13 cellular contexts compared by ENCODE assay signal in genomic region chr10:4240641-4241197, GRCh38.
A peak's percentile ranks its signal among the peaks of the same experiment; 100 is the strongest.
DNase-seq lines count a peak whose midpoint lies in the region; ATAC-seq and TF ChIP-seq lines count a peak whose summit lies in the region.
"Had no signal": no experiment of that assay in that cellular context is flagged by ENCODE, and none has a peak within 500 bp of the region (broad histone marks: within the 10 kb centered on the region; RNA-seq: fewer than 3 reads in every experiment).

No MANE protein-coding gene starts in this region.

- POLR2A ChIA-PET in AG04450 (lab: Yijun Ruan, JAX), result no interaction called here

- H3K27ac ChIP-seq in AG04450 (ENCODE audit: low read depth, low read length) (peak overlapping the region; percentile 50), SJCRH30 (peak overlapping the region; percentile 67), esophagus squamous epithelium (peak overlapping the region in 3 of 4 donors; percentile 76 to 89 (median 86)), neural progenitor cell (no peak overlapping the region)
- H3K27ac ChIP-seq: BLaER1 treated with 17β-estradiol and CSF1 and Interleukin-3, amounts not matched to agents 10 nM and 100 nM had no signal

- ATAC-seq in GM18861 (IDR thresholded peaks at IDR 0.05; ENCODE audit: unreplicated experiment) (no peak), HG03108 (IDR thresholded peaks at IDR 0.05; ENCODE audit: unreplicated experiment) (no peak)
- ATAC-seq: GM12878, PC-3 had no signal

- 75 to 82% methylated on average over 6 of the region's 6 CpGs for WGBS in esophagus squamous epithelium, 2 donors

- H3K9me3 Mint-ChIP-seq in neural progenitor cell, result peaks cover 30% of the 10 kb centered on the region

- H3K4me3 ChIP-seq in AG04450 (ENCODE audit: low read depth, low read length) (no peak overlapping the region), SJCRH30 (no peak overlapping the region), esophagus squamous epithelium (peak overlapping the region in 1 of 4 donors; percentile 56), neural progenitor cell (no peak overlapping the region)
- H3K4me3 ChIP-seq: BLaER1 treated with 17β-estradiol and CSF1 and Interleukin-3, amounts not matched to agents 10 nM and 100 nM; GM12878 had no signal

- H3K9me3 ChIP-seq in AG04450 (ENCODE audit: control insufficient read depth, insufficient read depth, low read length), result no peaks in the 10 kb centered on the region; the same call in 1 of the 2 replicates
- H3K9me3 ChIP-seq in SJCRH30 (replicated peaks), result no peaks in the 10 kb centered on the region
- H3K9me3 ChIP-seq in esophagus squamous epithelium, result peaks cover 0 to 4% (median 0%) of the 10 kb centered on the region in 3 donors
- no peaks in the 10 kb centered on the region for H3K9me3 ChIP-seq in neural progenitor cell (ENCODE audit: low read depth)

- H3K4me3 Mint-ChIP-seq in neural progenitor cell, result peak overlapping the region; percentile 14
- H3K4me3 Mint-ChIP-seq: activated naive CD8-positive, alpha-beta T cell treated with anti-CD3 and anti-CD28 coated beads, Interleukin-2, amount 10 ng/mL, durations not matched to agents 7 days and 5 days had no signal

- TF ChIP-seq CTCF in AG04450 (IDR thresholded peaks at IDR 0.05; ENCODE audit: low read depth, low read length) (no peak), esophagus squamous epithelium (IDR thresholded peaks at IDR 0.05) (no peak), neural progenitor cell (IDR thresholded peaks at IDR 0.05) (no peak)

- H3K4me1 Mint-ChIP-seq in neural progenitor cell, result peaks cover 37% of the 10 kb centered on the region

- DNase-seq in AG04450 (ENCODE audit: low read depth, low spot score) (peak; percentile 68), SJCRH30 (peak in 1 of 2 experiments; percentile 7), esophagus squamous epithelium (lab: John Stamatoyannopoulos, UW) (no peak), neural progenitor cell (ENCODE audit: low spot score) (no peak), occipital lobe (lab: John Stamatoyannopoulos, UW) (no peak)
- DNase-seq in activated CD4-positive, alpha-beta T cell treated with anti-CD3 and anti-CD28 coated beads for 1 hour, result no peak
- DNase-seq: activated naive CD8-positive, alpha-beta T cell treated with anti-CD3 and anti-CD28 coated beads, Interleukin-2, amount 10 ng/mL, durations not matched to agents 7 days and 5 days; NCI-H1105; PC-3 had no signal

- peak overlapping the region; percentile 4 for H2AFZ ChIP-seq in neural progenitor cell (replicated peaks)

- no peak for TF ChIP-seq POLR2A in esophagus squamous epithelium (IDR thresholded peaks at IDR 0.05)

- no peaks in the 10 kb centered on the region for H3K27me3 ChIP-seq in AG04450 (ENCODE audit: control insufficient read depth, insufficient read depth, low read length)
- H3K27me3 ChIP-seq in SJCRH30, result no peaks in the 10 kb centered on the region
- H3K27me3 ChIP-seq in esophagus squamous epithelium, result no peaks in the 10 kb centered on the region
- H3K27me3 ChIP-seq in neural progenitor cell, result no peaks in the 10 kb centered on the region
- H3K27me3 ChIP-seq: BLaER1 treated with 17β-estradiol and CSF1 and Interleukin-3, amounts not matched to agents 10 nM and 100 nM had no signal

- H3K27me3 Mint-ChIP-seq in neural progenitor cell (ENCODE audit: insufficient read depth, low read depth), result peaks cover 7% of the 10 kb centered on the region
- H3K27me3 Mint-ChIP-seq: activated naive CD8-positive, alpha-beta T cell treated with anti-CD3 and anti-CD28 coated beads, Interleukin-2, amount 10 ng/mL, durations not matched to agents 7 days and 5 days had no signal

- H3K9ac ChIP-seq in neural progenitor cell, result no peak overlapping the region
- H3K9ac ChIP-seq: BLaER1 treated with 17β-estradiol and CSF1 and Interleukin-3, amounts not matched to agents 10 nM and 100 nM had no signal

- intact Hi-C loops in esophagus squamous epithelium (cut with DNase I), result no loop called here

- H3K4me2 ChIP-seq in neural progenitor cell, result no peak overlapping the region
- H3K4me2 ChIP-seq: BLaER1 treated with 17β-estradiol and CSF1 and Interleukin-3, amounts not matched to agents 10 nM and 100 nM had no signal

- no peaks in the 10 kb centered on the region for H4K20me1 ChIP-seq in neural progenitor cell (ENCODE audit: low read depth)
- H4K20me1 ChIP-seq: BLaER1 treated with 17β-estradiol and CSF1 and Interleukin-3, amounts not matched to agents 10 nM and 100 nM had no signal

- CTCF ChIA-PET in AG04450 (lab: Charles Lee), result no interaction called here

- H3K4me1 ChIP-seq in SJCRH30 (peaks cover 32% of the 10 kb centered on the region), esophagus squamous epithelium (peaks cover 0 to 36% (median 11%) of the 10 kb centered on the region in 3 donors), neural progenitor cell (peaks cover 31% of the 10 kb centered on the region)

- peak overlapping the region; percentile 98 for H3K27ac Mint-ChIP-seq in neural progenitor cell
- H3K27ac Mint-ChIP-seq: activated naive CD8-positive, alpha-beta T cell treated with anti-CD3 and anti-CD28 coated beads, Interleukin-2, amount 10 ng/mL, durations not matched to agents 7 days and 5 days had no signal

- peaks cover 8% of the 10 kb centered on the region for H3F3A ChIP-seq in neural progenitor cell (ENCODE audit: low read depth)

- peaks cover 6% of the 10 kb centered on the region for H3K36me3 Mint-ChIP-seq in neural progenitor cell

- H3K36me3 ChIP-seq in SJCRH30 (no peaks in the 10 kb centered on the region), esophagus squamous epithelium (no peaks in the 10 kb centered on the region), neural progenitor cell (no peaks in the 10 kb centered on the region)
- H3K36me3 ChIP-seq: BLaER1 treated with 17β-estradiol and CSF1 and Interleukin-3, amounts not matched to agents 10 nM and 100 nM had no signal

- no peaks in the 10 kb centered on the region for H3K79me2 ChIP-seq in neural progenitor cell (ENCODE audit: low read depth)
